ENCODE assay signal across 6 cellular contexts in genomic region chr14:18913860-18914259, GRCh38. TPM values are rescaled to one million over a fixed set of nuclear protein-coding genes. Genes with fewer than 3 reads are reported as not detected.
"Had no signal": no experiment of that assay in that cellular context is flagged by ENCODE, and none has a peak within 500 bp of the region (broad histone marks: within the 10 kb centered on the region; RNA-seq: fewer than 3 reads in every experiment).

No MANE protein-coding gene starts in this region.

RNA-seq across cellular contexts. Expression of gene POTEM, which starts 53.4 kb away (rescaled TPM):
- total RNA-seq: GM23248, H4, H7, HFFc6, HT1080, IMR-90 had no signal
- polyA plus RNA-seq: GM23248, IMR-90 had no signal
